12 cellular contexts compared by ENCODE assay signal in the genomic region with DNA sequence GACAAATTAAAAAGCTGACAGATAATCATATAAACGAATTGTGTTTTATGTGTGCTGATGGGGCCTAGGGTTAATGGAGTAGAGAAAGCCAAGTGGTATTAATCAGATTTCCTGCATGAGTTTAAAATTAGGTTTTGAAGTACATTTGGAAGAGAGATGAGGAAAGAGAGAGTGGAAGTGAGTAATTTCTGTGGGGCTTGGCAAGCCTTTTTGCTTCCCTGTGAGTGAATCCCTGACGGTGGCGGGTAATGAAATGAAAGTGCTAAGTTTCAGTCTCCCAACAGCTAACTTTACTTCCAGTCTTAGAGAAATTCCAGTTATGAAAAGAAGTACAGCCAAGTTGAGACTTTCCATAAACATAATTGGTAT.
DNase-seq lines count a peak whose midpoint lies in the region; ATAC-seq and TF ChIP-seq lines count a peak whose summit lies in the region.
"Had no signal": no experiment of that assay in that cellular context is flagged by ENCODE, and none has a peak within 500 bp of the region (broad histone marks: within the 10 kb centered on the region; RNA-seq: fewer than 3 reads in every experiment).

No MANE protein-coding gene starts in this region.

- no peaks in the 10 kb centered on the region for H3K27me3 ChIP-seq in uterus

- peaks cover 0 to 3% of the 10 kb centered on the region in 2 donors for H3K4me1 ChIP-seq in uterus

- H3K36me3 ChIP-seq in uterus = no peaks in the 10 kb centered on the region

- peak overlapping the region; percentile 81 for H3K27ac Mint-ChIP-seq in chondrocyte (ENCODE audit: unreplicated experiment)
- H3K27ac Mint-ChIP-seq: stimulated activated naive B cell treated with anti-CD40 and anti-IgM and Interleukin-4, amounts not matched to agents 10 μg/mL and 1 μg/mL and 100 μg/mL, for 72 hours had no signal

- H3K27ac ChIP-seq in uterus = peak overlapping the region; percentile 33 to 58

- no peak for TF ChIP-seq POLR2A in uterus (IDR thresholded peaks at IDR 0.05)

- peak overlapping the region; percentile 44 for H3K4me3 Mint-ChIP-seq in chondrocyte (ENCODE audit: unreplicated experiment)
- H3K4me3 Mint-ChIP-seq: CD4-positive, CD25-positive, alpha-beta regulatory T cell; stimulated activated naive B cell treated with anti-CD40 and anti-IgM and Interleukin-4, amounts not matched to agents 10 μg/mL and 1 μg/mL and 100 μg/mL, for 72 hours had no signal

- peak; percentile 78 for ATAC-seq in Right ventricle myocardium inferior
- no peak for ATAC-seq in GM21619 (IDR thresholded peaks at IDR 0.05; ENCODE audit: unreplicated experiment)

- H3K36me3 Mint-ChIP-seq in chondrocyte (ENCODE audit: low read depth) = no peaks in the 10 kb centered on the region
- H3K36me3 Mint-ChIP-seq: brain, naive B cell had no signal

- TF ChIP-seq CTCF in chondrocyte (IDR thresholded peaks at IDR 0.05) (no peak), uterus (IDR thresholded peaks at IDR 0.05) (no peak)

- DNase-seq in Right ventricle myocardium inferior (ENCODE audit: missing footprints) = no peak
- no peak for DNase-seq in cardiac septum (ENCODE audit: low spot score)
- no peak for DNase-seq in chondrocyte (ENCODE audit: low spot score)
- DNase-seq in medulla oblongata (ENCODE audit: extremely low spot score) = peak; percentile 65
- DNase-seq in uterus = peak; percentile 34 to 60
- DNase-seq in SW 1271 (lab: John Stamatoyannopoulos, UW) = no peak
- no peak for DNase-seq in glomerular visceral epithelial cell (ENCODE audit: extremely low spot score)
- DNase-seq: naive B cell; stimulated activated naive B cell treated with anti-CD40 and anti-IgM and Interleukin-4, amounts not matched to agents 10 μg/mL and 1 μg/mL and 100 μg/mL, for 72 hours had no signal

- no peaks in the 10 kb centered on the region for H3K9me3 Mint-ChIP-seq in chondrocyte (ENCODE audit: low read depth)
- H3K9me3 Mint-ChIP-seq: brain; CD4-positive, CD25-positive, alpha-beta regulatory T cell; naive B cell; stimulated activated naive B cell treated with anti-CD40 and anti-IgM and Interleukin-4, amounts not matched to agents 10 μg/mL and 1 μg/mL and 100 μg/mL, for 72 hours had no signal

- H3K9me3 ChIP-seq in uterus = no peaks in the 10 kb centered on the region

- no peak overlapping the region for H3K4me3 ChIP-seq in uterus

- H3K27me3 Mint-ChIP-seq in chondrocyte (ENCODE audit: low read depth) = no peaks in the 10 kb centered on the region
- H3K27me3 Mint-ChIP-seq: brain; CD4-positive, CD25-positive, alpha-beta regulatory T cell; naive B cell; stimulated activated naive B cell treated with anti-CD40 and anti-IgM and Interleukin-4, amounts not matched to agents 10 μg/mL and 1 μg/mL and 100 μg/mL, for 72 hours had no signal

- H3K4me1 Mint-ChIP-seq in chondrocyte (ENCODE audit: low read depth) = peaks cover 71% of the 10 kb centered on the region

- intact Hi-C loops in Right ventricle myocardium inferior (cut with DNase I) = loop anchor here (5.0 to 10.0 kb wide), 2 partner anchors 85 to 183 kb away; no protein-coding TSS in a partner anchor
- intact Hi-C loops in cardiac septum (cut with DNase I) = loop anchor here (5.0 to 10.0 kb wide), 2 partner anchors 85 to 417 kb away; no protein-coding TSS in a partner anchor
- intact Hi-C loops in uterus (cut with DNase I; ENCODE audit: low total_unique reads) = no loop called here

Comparison
In these comparisons a context has a peak if more than half of its experiments do, and no peak if none do; other contexts are left out.
1. DNase-seq: peak in medulla oblongata (single experiment) and uterus (2 of 2); none in Right ventricle myocardium inferior (single experiment), cardiac septum (single experiment), chondrocyte (single experiment), SW 1271 (0 of 2) and glomerular visceral epithelial cell (single experiment).